ENCODE assay signal across 8 cellular contexts in genomic region chr7:103280803-103281155, GRCh38. TPM values are rescaled to one million over a fixed set of nuclear protein-coding genes. Genes with fewer than 3 reads are reported as not detected.
DNase-seq lines count a peak whose midpoint lies in the region; ATAC-seq and TF ChIP-seq lines count a peak whose summit lies in the region.
"Not testable (repeated sequence)": the region's sequence is repeated elsewhere in the genome, so short reads cannot be mapped to it uniquely, and the experiment has no call there.

No MANE protein-coding gene starts in this region.

- H3K27me3 Mint-ChIP-seq in GM23338 (ENCODE audit: insufficient read depth, low read depth, poor library complexity): peaks cover 35% of the 10 kb centered on the region
- H3K27me3 Mint-ChIP-seq in activated B cell treated with CpG ODN at 0.5 μM for 24 hours; stimulated activated naive CD8-positive, alpha-beta T cell treated with anti-CD3 and anti-CD28 coated beads, Interleukin-15, amount 100 ng/mL, for 72 hours: not testable (repeated sequence)

- CTCF ChIA-PET in activated B cell treated with CpG ODN at 0.5 μM for 24 hours (lab: Charles Lee): not testable (repeated sequence)

- peak overlapping the region; percentile 69 for H3K9ac ChIP-seq in neural cell (ENCODE audit: low read length)

- H3K4me1 Mint-ChIP-seq in GM23338: not testable (repeated sequence)
- peaks cover 19% of the 10 kb centered on the region for H3K4me1 Mint-ChIP-seq in activated B cell treated with CpG ODN at 0.5 μM for 24 hours
- peaks cover 26% of the 10 kb centered on the region for H3K4me1 Mint-ChIP-seq in stimulated activated naive CD8-positive, alpha-beta T cell treated with anti-CD3 and anti-CD28 coated beads, Interleukin-15, amount 100 ng/mL, for 72 hours

- not testable (repeated sequence) for H3K36me3 Mint-ChIP-seq in GM23338 (ENCODE audit: low read depth); activated B cell treated with CpG ODN at 0.5 μM for 24 hours (ENCODE audit: low read depth)

- not testable (repeated sequence) for H4K20me1 ChIP-seq in GM23338 (replicated peaks; ENCODE audit: insufficient read depth); neural cell (ENCODE audit: insufficient read depth)

- TF ChIP-seq POLR2A in breast epithelium (IDR thresholded peaks at IDR 0.05): not testable (repeated sequence)

- H3K4me1 ChIP-seq in GM23338 (ENCODE audit: insufficient read depth); breast epithelium: not testable (repeated sequence)

- POLR2A ChIA-PET in activated B cell treated with CpG ODN at 0.5 μM for 24 hours (lab: Charles Lee): interaction anchor here (0.7 to 0.9 kb wide), 2 partner anchors 16 to 206 kb away, joined by 3 to 6 read pairs; partner anchors contain the start of genes ARMC10, FBXL13 and PMPCB

- TF ChIP-seq EP300 in neural cell (conservative IDR thresholded peaks at IDR 0.05; ENCODE audit: poor library complexity, severe bottlenecking): not testable (repeated sequence)

- not testable (repeated sequence) for H3K9me3 ChIP-seq in breast epithelium; neural cell (ENCODE audit: low read length)

- H3F3A ChIP-seq in GM23338 (replicated peaks; ENCODE audit: low read depth); neural cell (ENCODE audit: insufficient read depth, low read length, poor library complexity, severe bottlenecking): not testable (repeated sequence)

- intact Hi-C loops in activated B cell treated with CpG ODN at 0.5 μM for 24 hours (cut with micrococcal nuclease): loop anchor here (1.0 to 5.0 kb wide), 6 partner anchors 17 to 1637 kb away; partner anchors contain the start of genes FBXL13, NAPEPLD, PMPCB and PSMC2
- intact Hi-C loops in breast epithelium (cut with DNase I; ENCODE audit: low total_unique reads); left cardiac atrium (cut with DNase I): not testable (repeated sequence)

- not testable (repeated sequence) for H3K27ac ChIP-seq in GM23338 (ENCODE audit: low read depth)
- H3K27ac ChIP-seq in breast epithelium (peak overlapping the region in 1 of 2 donors; percentile 58), neural cell (ENCODE audit: low read length) (peak overlapping the region; percentile 76)

- H3K9me3 Mint-ChIP-seq in GM23338; activated B cell treated with CpG ODN at 0.5 μM for 24 hours; stimulated activated naive CD8-positive, alpha-beta T cell treated with anti-CD3 and anti-CD28 coated beads, Interleukin-15, amount 100 ng/mL, for 72 hours: not testable (repeated sequence)

- not testable (repeated sequence) for H3K79me2 ChIP-seq in GM23338 (replicated peaks; ENCODE audit: insufficient read depth); neural cell (replicated peaks; ENCODE audit: insufficient read depth, low read length)

- TF ChIP-seq CTCF in GM23338 (conservative IDR thresholded peaks at IDR 0.05; ENCODE audit: low read depth in 2 of 2); activated B cell treated with CpG ODN at 0.5 μM for 24 hours (IDR thresholded peaks at IDR 0.05); breast epithelium (IDR thresholded peaks at IDR 0.05); neural cell (IDR thresholded peaks at IDR 0.05; ENCODE audit: poor library complexity, severe bottlenecking): not testable (repeated sequence)

- H3K36me3 ChIP-seq in GM23338 (ENCODE audit: insufficient read depth); breast epithelium; neural cell (ENCODE audit: insufficient read depth, low read length): not testable (repeated sequence)

- not testable (repeated sequence) for H3K9me2 ChIP-seq in GM23338 (ENCODE audit: insufficient read depth); neural cell (ENCODE audit: insufficient read depth, low read length)

- not testable (repeated sequence) for H3K27ac Mint-ChIP-seq in GM23338
- peak overlapping the region; percentile 96 for H3K27ac Mint-ChIP-seq in activated B cell treated with CpG ODN at 0.5 μM for 24 hours
- peak overlapping the region; percentile 96 to 100 for H3K27ac Mint-ChIP-seq in stimulated activated naive CD8-positive, alpha-beta T cell treated with anti-CD3 and anti-CD28 coated beads, Interleukin-15, amount 100 ng/mL, for 72 hours

- H3K4me3 Mint-ChIP-seq in GM23338 (peak overlapping the region; percentile 88), activated B cell treated with CpG ODN at 0.5 μM for 24 hours (peak overlapping the region; percentile 98)
- peak overlapping the region; percentile 98 for H3K4me3 Mint-ChIP-seq in stimulated activated naive CD8-positive, alpha-beta T cell treated with anti-CD3 and anti-CD28 coated beads, Interleukin-15, amount 100 ng/mL, for 72 hours

- H3K4me3 ChIP-seq in GM23338 (peak overlapping the region; percentile 74), breast epithelium (peak overlapping the region; percentile 47 to 84 (median 62)), neural cell (ENCODE audit: low read length) (peak overlapping the region; percentile 79)

- ATAC-seq in GM23338 (peak; percentile 18), left cardiac atrium (peak; percentile 24 to 50)
- ATAC-seq in activated B cell treated with CpG ODN at 0.5 μM for 24 hours (ENCODE audit: low read depth); stimulated activated naive CD8-positive, alpha-beta T cell treated with anti-CD3 and anti-CD28 coated beads, Interleukin-15, amount 100 ng/mL, for 72 hours: not testable (repeated sequence)

- peaks cover 54% of the 10 kb centered on the region for H3K27me3 ChIP-seq in GM23338 (ENCODE audit: insufficient read depth)
- not testable (repeated sequence) for H3K27me3 ChIP-seq in breast epithelium; neural cell (ENCODE audit: insufficient read depth, low read depth, low read length)

- H2AFZ ChIP-seq in GM23338: peak overlapping the region; percentile 99
- H2AFZ ChIP-seq in neural cell (ENCODE audit: low read depth, low read length): peak overlapping the region; percentile 56

- TF ChIP-seq RAD21 in neural cell (conservative IDR thresholded peaks at IDR 0.05): not testable (repeated sequence)

- H3K4me2 ChIP-seq in GM23338 (peak overlapping the region; percentile 92), neural cell (ENCODE audit: low read length) (peak overlapping the region; percentile 30)

- DNase-seq in DMS53 (lab: John Stamatoyannopoulos, UW) (peak; percentile 69), LHCN-M2 (ENCODE audit: low read depth) (peak; percentile 34), left cardiac atrium (peak; percentile 23)
- not testable (repeated sequence) for DNase-seq in GM23338 (ENCODE audit: low spot score); activated B cell treated with CpG ODN at 0.5 μM for 24 hours; breast epithelium (ENCODE audit: low spot score in 2 of 2)
- peak in 1 of 2 donors; percentile 25 for DNase-seq in stimulated activated naive CD8-positive, alpha-beta T cell treated with anti-CD3 and anti-CD28 coated beads, Interleukin-15, amount 100 ng/mL, for 72 hours

TF ChIP-seq in neural cell, 6 proteins besides CTCF, POLR2A, EP300 and RAD21:
- TF ChIP-seq SMC3 (conservative IDR thresholded peaks at IDR 0.05; ENCODE audit: poor library complexity) (peak; percentile 7), MXI1 (conservative IDR thresholded peaks at IDR 0.05; ENCODE audit: poor library complexity, severe bottlenecking) (peak; percentile 25)

RNA-seq across cellular contexts. Expression of gene PMPCB, which starts 16.5 kb away (rescaled TPM):
- 90.0 and 105 TPM in 2 replicates for total RNA-seq in GM23338 (2014; rRNA removed; shearing (Covaris generic))
- polyA plus RNA-seq in GM23338 (2016; fragmentation: Nextera tagmentation; extraction: Ambion mirVana) (50.5 and 55.0 TPM in 2 replicates), neural cell (130 and 138 TPM in 2 replicates)
- total RNA-seq in LHCN-M2 (2014; rRNA removed) (69.6 and 88.5 TPM in 2 replicates), activated B cell treated with CpG ODN at 0.5 μM for 24 hours (76.9 and 80.8 TPM in 2 replicates), breast epithelium (10 to 100 TPM; 44.2 to 63.4 (median 58.4) TPM), left cardiac atrium (10 to 100 TPM; 49.2 to 55.9 TPM)
- 52.4 TPM for polyA plus RNA-seq in LHCN-M2 (2012)
- 85.5 and 95.2 TPM in 2 replicates for polyA minus RNA-seq in neural cell
